In the genomic region with DNA sequence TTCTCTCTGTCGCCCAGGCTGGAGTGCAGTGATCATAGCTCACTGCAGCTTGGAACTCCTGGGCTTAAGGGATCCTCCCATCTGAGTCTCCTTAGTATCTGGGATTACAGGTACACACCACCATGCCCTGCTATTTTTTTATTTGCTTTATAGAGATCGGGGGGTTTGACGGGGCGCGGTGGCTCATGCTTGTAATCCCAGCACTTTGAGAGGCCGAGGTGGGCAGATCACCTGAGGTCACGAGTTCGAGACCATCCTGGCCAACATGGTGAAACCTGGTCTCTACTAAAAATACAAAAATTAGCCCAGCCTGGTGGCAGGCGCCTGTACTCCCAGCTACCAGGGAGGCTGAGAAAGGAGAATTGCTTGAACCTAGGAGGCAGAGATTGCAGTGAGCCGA, we compare ENCODE assay signal across 7 cellular contexts. TPM values are rescaled to one million over a fixed set of nuclear protein-coding genes. Genes with fewer than 3 reads are reported as not detected.
DNase-seq lines count a peak whose midpoint lies in the region; ATAC-seq and TF ChIP-seq lines count a peak whose summit lies in the region.
"Not testable (repeated sequence)": the region's sequence is repeated elsewhere in the genome, so short reads cannot be mapped to it uniquely, and the experiment has no call there.

No MANE protein-coding gene starts in this region.

- not testable (repeated sequence) for H4K20me1 ChIP-seq in H9 (ENCODE audit: control insufficient read depth, insufficient read depth, insufficient read length)
- peaks cover 27% of the 10 kb centered on the region for H4K20me1 ChIP-seq in hepatocyte (ENCODE audit: insufficient read depth, poor library complexity, severe bottlenecking)
- H4K20me1 ChIP-seq in smooth muscle cell (ENCODE audit: low read depth), result peaks cover 39% of the 10 kb centered on the region

- not testable (repeated sequence) for H3K36me3 ChIP-seq in Peyer's patch; hepatocyte (replicated peaks; ENCODE audit: insufficient read depth, low read depth); smooth muscle cell (ENCODE audit: low read depth)

- H3K4me3 ChIP-seq in Peyer's patch (peak overlapping the region in 3 of 4 donors; percentile 90 to 100 (median 98)), smooth muscle cell (peak overlapping the region; percentile 83)
- not testable (repeated sequence) for H3K4me3 ChIP-seq in hepatocyte

- not testable (repeated sequence) for H3K27me3 Mint-ChIP-seq in H9 (ENCODE audit: low read depth); activated T-helper 1 cell treated with anti-CD3 and anti-CD28 coated beads, Interleukin-12 subunit alpha, Interleukin-12 subunit beta, Interleukin-2, Interleukin-4 antibody, amounts not matched to agents 30 ng/mL and 10 ng/mL and 1 ng/mL, durations not matched to agents 14 hours and 24 hours and 36 hours (ENCODE audit: insufficient read depth); naive thymus-derived CD8-positive, alpha-beta T cell

- H3K27ac Mint-ChIP-seq in H9, result peak overlapping the region in 2 of 3 experiments; percentile 83 to 94; a peak in 1 of 7 replicates
- peak overlapping the region; percentile 23 for H3K27ac Mint-ChIP-seq in activated T-helper 1 cell treated with anti-CD3 and anti-CD28 coated beads, Interleukin-12 subunit alpha, Interleukin-12 subunit beta, Interleukin-2, Interleukin-4 antibody, amounts not matched to agents 30 ng/mL and 10 ng/mL and 1 ng/mL, durations not matched to agents 14 hours and 24 hours and 36 hours
- peak overlapping the region; percentile 94 to 99 (median 98) for H3K27ac Mint-ChIP-seq in naive thymus-derived CD8-positive, alpha-beta T cell

- WGBS in H9 (ENCODE audit: extremely low coverage, insufficient read length, low lambda C conversion rate), result no CpG with 5 or more reads among the region's 10 CpGs
- WGBS in hepatocyte (ENCODE audit: low lambda C conversion rate, missing lambda C conversion rate), result 96% methylated on average over 10 of the region's 10 CpGs
- WGBS in smooth muscle cell (ENCODE audit: low lambda C conversion rate), result 97% methylated on average over 9 of the region's 10 CpGs

- H2BK120ac ChIP-seq in H9 (ENCODE audit: low read depth, low read length, poor library complexity, severe bottlenecking), result not testable (repeated sequence)

- H3K9me2 ChIP-seq in hepatocyte (replicated peaks; ENCODE audit: insufficient read depth), result not testable (repeated sequence)

- H2AFZ ChIP-seq in H9 (ENCODE audit: low read length), result not testable (repeated sequence)
- H2AFZ ChIP-seq in hepatocyte, result peak overlapping the region; percentile 77
- H2AFZ ChIP-seq in smooth muscle cell (ENCODE audit: low read depth), result peak overlapping the region; percentile 89

- peaks cover 13% of the 10 kb centered on the region for H3F3A ChIP-seq in smooth muscle cell (ENCODE audit: low read depth)

- not testable (repeated sequence) for H3K56ac ChIP-seq in H9 (ENCODE audit: insufficient read length, low read depth, low read length)

- H4K8ac ChIP-seq in H9 (replicated peaks; ENCODE audit: insufficient read length, low read depth, low read length), result not testable (repeated sequence)

- H3K4me1 ChIP-seq in H9 (ENCODE audit: insufficient read depth, low read length); Peyer's patch; hepatocyte (ENCODE audit: insufficient read depth); smooth muscle cell (ENCODE audit: low read depth): not testable (repeated sequence)

- not testable (repeated sequence) for H2AK5ac ChIP-seq in H9 (ENCODE audit: insufficient read length, low read length)

- ATAC-seq in naive thymus-derived CD8-positive, alpha-beta T cell, result not testable (repeated sequence)

- TF ChIP-seq POLR2A in Peyer's patch (IDR thresholded peaks at IDR 0.05), result not testable (repeated sequence)

- not testable (repeated sequence) for H2BK5ac ChIP-seq in H9 (ENCODE audit: insufficient read length, low read length)

- not testable (repeated sequence) for H3K18ac ChIP-seq in H9 (ENCODE audit: insufficient read length, low read depth, low read length)

- H3K9ac ChIP-seq in H9 (ENCODE audit: extremely low read depth, insufficient read length, low read length), result not testable (repeated sequence)
- peak overlapping the region; percentile 9 for H3K9ac ChIP-seq in smooth muscle cell (ENCODE audit: low read depth)

- peak overlapping the region; percentile 78 to 84; a peak in 3 of 5 replicates for H3K4me3 Mint-ChIP-seq in H9
- H3K4me3 Mint-ChIP-seq in activated T-helper 1 cell treated with anti-CD3 and anti-CD28 coated beads, Interleukin-12 subunit alpha, Interleukin-12 subunit beta, Interleukin-2, Interleukin-4 antibody, amounts not matched to agents 30 ng/mL and 10 ng/mL and 1 ng/mL, durations not matched to agents 14 hours and 24 hours and 36 hours, result not testable (repeated sequence)
- peak overlapping the region; percentile 78 to 96 (median 90) for H3K4me3 Mint-ChIP-seq in naive thymus-derived CD8-positive, alpha-beta T cell

- H3K4ac ChIP-seq in H9 (ENCODE audit: low read depth, low read length), result not testable (repeated sequence)

- not testable (repeated sequence) for H3T11ph ChIP-seq in H9 (ENCODE audit: low read length)

- not testable (repeated sequence) for H4K91ac ChIP-seq in H9 (ENCODE audit: insufficient read length, low read depth, low read length)

- H4K5ac ChIP-seq in H9 (ENCODE audit: insufficient read length, low read depth, low read length), result not testable (repeated sequence)

- DNase-seq in H9; Peyer's patch; activated T-helper 1 cell treated with anti-CD3 and anti-CD28 coated beads, Interleukin-12 subunit alpha, Interleukin-12 subunit beta, Interleukin-2, Interleukin-4 antibody, amounts not matched to agents 30 ng/mL and 10 ng/mL and 1 ng/mL, durations not matched to agents 14 hours and 24 hours and 36 hours (ENCODE audit: low spot score); hepatocyte (ENCODE audit: low spot score); naive thymus-derived CD8-positive, alpha-beta T cell; smooth muscle cell (lab: John Stamatoyannopoulos, UW; ENCODE audit: unreplicated experiment): not testable (repeated sequence)

- not testable (repeated sequence) for H3K23ac ChIP-seq in H9 (ENCODE audit: insufficient read length, low read depth, low read length)

- not testable (repeated sequence) for H2BK15ac ChIP-seq in H9 (ENCODE audit: low read depth, low read length)

- peaks cover 15 to 23% (median 22%) of the 10 kb centered on the region in 3 experiments for H3K36me3 Mint-ChIP-seq in H9 (ENCODE audit: insufficient read depth in 1 of 3, low read depth in 3 of 3)
- peaks cover 13% of the 10 kb centered on the region for H3K36me3 Mint-ChIP-seq in activated T-helper 1 cell treated with anti-CD3 and anti-CD28 coated beads, Interleukin-12 subunit alpha, Interleukin-12 subunit beta, Interleukin-2, Interleukin-4 antibody, amounts not matched to agents 30 ng/mL and 10 ng/mL and 1 ng/mL, durations not matched to agents 14 hours and 24 hours and 36 hours (ENCODE audit: low read depth)
- H3K36me3 Mint-ChIP-seq in naive thymus-derived CD8-positive, alpha-beta T cell, result not testable (repeated sequence)

- not testable (repeated sequence) for H3K23me2 ChIP-seq in H9 (ENCODE audit: insufficient read length, low read depth, low read length, poor library complexity, severe bottlenecking)

- H3K79me2 ChIP-seq in H9 (ENCODE audit: insufficient read depth, low read length) (peaks cover 20% of the 10 kb centered on the region; the same call in 1 of the 2 replicates), hepatocyte (peaks cover 38% of the 10 kb centered on the region), smooth muscle cell (ENCODE audit: low read depth) (peaks cover 40% of the 10 kb centered on the region)

- intact Hi-C loops in activated T-helper 1 cell treated with anti-CD3 and anti-CD28 coated beads, Interleukin-12 subunit alpha, Interleukin-12 subunit beta, Interleukin-2, Interleukin-4 antibody, amounts not matched to agents 30 ng/mL and 10 ng/mL and 1 ng/mL, durations not matched to agents 14 hours and 24 hours and 36 hours (cut with micrococcal nuclease), result loop anchor here (2.0 to 10.0 kb wide), 4 partner anchors 62 to 575 kb away; partner anchors contain the start of genes ARRB2, NCBP3, RNF167 and SLC25A11

- H3K27ac ChIP-seq in H9 (ENCODE audit: insufficient read length, low read depth, low read length), result not testable (repeated sequence)
- H3K27ac ChIP-seq in Peyer's patch (peak overlapping the region; percentile 93 to 99 (median 98)), cingulate gyrus (ENCODE audit: low read depth, low read length) (peak overlapping the region; percentile 94), hepatocyte (peak overlapping the region; percentile 38), smooth muscle cell (ENCODE audit: low read depth) (peak overlapping the region; percentile 86)

- H3K9me3 Mint-ChIP-seq in H9; activated T-helper 1 cell treated with anti-CD3 and anti-CD28 coated beads, Interleukin-12 subunit alpha, Interleukin-12 subunit beta, Interleukin-2, Interleukin-4 antibody, amounts not matched to agents 30 ng/mL and 10 ng/mL and 1 ng/mL, durations not matched to agents 14 hours and 24 hours and 36 hours; naive thymus-derived CD8-positive, alpha-beta T cell: not testable (repeated sequence)

- POLR2A ChIA-PET in naive thymus-derived CD8-positive, alpha-beta T cell (lab: Charles Lee), result not testable (repeated sequence)

- H3K27me3 ChIP-seq in H9 (ENCODE audit: insufficient read depth, low read length); Peyer's patch; hepatocyte; smooth muscle cell (ENCODE audit: low read depth): not testable (repeated sequence)

- H2BK12ac ChIP-seq in H9 (ENCODE audit: insufficient read length, low read depth, low read length), result not testable (repeated sequence)

- TF ChIP-seq CTCF in H9 (conservative IDR thresholded peaks at IDR 0.05); Peyer's patch (IDR thresholded peaks at IDR 0.05); hepatocyte (IDR thresholded peaks at IDR 0.05; ENCODE audit: poor library complexity); smooth muscle cell (IDR thresholded peaks at IDR 0.05; ENCODE audit: borderline replicate concordance, insufficient read depth, poor library complexity, severe bottlenecking): not testable (repeated sequence)

- H3K9me3 ChIP-seq in H9 (ENCODE audit: control insufficient read depth, low read depth, low read length); Peyer's patch; hepatocyte (ENCODE audit: low read depth); smooth muscle cell (replicated peaks; ENCODE audit: low read depth): not testable (repeated sequence)

- H2BK20ac ChIP-seq in H9 (ENCODE audit: low read depth, low read length, poor library complexity, severe bottlenecking), result not testable (repeated sequence)

- H3K79me1 ChIP-seq in H9 (ENCODE audit: insufficient read depth, low read depth, low read length, poor library complexity, severe bottlenecking), result not testable (repeated sequence)

- H3K14ac ChIP-seq in H9 (ENCODE audit: insufficient read depth, low read length), result not testable (repeated sequence)

- H3K4me1 Mint-ChIP-seq in H9, result peaks cover 19 to 24% of the 10 kb centered on the region in 2 experiments
- H3K4me1 Mint-ChIP-seq in activated T-helper 1 cell treated with anti-CD3 and anti-CD28 coated beads, Interleukin-12 subunit alpha, Interleukin-12 subunit beta, Interleukin-2, Interleukin-4 antibody, amounts not matched to agents 30 ng/mL and 10 ng/mL and 1 ng/mL, durations not matched to agents 14 hours and 24 hours and 36 hours (ENCODE audit: low read depth), result peaks cover 28% of the 10 kb centered on the region
- H3K4me1 Mint-ChIP-seq in naive thymus-derived CD8-positive, alpha-beta T cell, result peaks cover 8 to 32% (median 26%) of the 10 kb centered on the region in 4 donors

- H3K4me2 ChIP-seq in H9 (ENCODE audit: insufficient read depth, insufficient read length, low read length), result not testable (repeated sequence)
- H3K4me2 ChIP-seq in hepatocyte (peak overlapping the region; percentile 54), smooth muscle cell (peak overlapping the region; percentile 61)

RNA-seq across cellular contexts. Expression of gene UBE2G1, which starts 0.7 kb away (rescaled TPM):
- total RNA-seq in H9 (2021) (185 and 188 TPM in 2 replicates), Peyer's patch (10 to 100 TPM; 26.4 to 54.1 (median 35.7) TPM), hepatocyte (52.6 and 78.8 TPM in 2 replicates), smooth muscle cell (62.3 and 63.7 TPM in 2 replicates)
- 80.3 and 87.3 TPM in 2 replicates for total RNA-seq in activated T-helper 1 cell treated with anti-CD3 and anti-CD28 coated beads, Interleukin-12 subunit alpha, Interleukin-12 subunit beta, Interleukin-2, Interleukin-4 antibody, amounts not matched to agents 30 ng/mL and 10 ng/mL and 1 ng/mL, durations not matched to agents 14 hours and 24 hours and 36 hours
- polyA plus RNA-seq in hepatocyte (51.3 and 65.1 TPM in 2 replicates), smooth muscle cell (39.9 and 52.5 TPM in 2 replicates)
- total RNA-seq in naive thymus-derived CD8-positive, alpha-beta T cell, result 10 to 100 TPM; 57.2 to 64.5 TPM
- polyA plus RNA-seq in naive thymus-derived CD8-positive, alpha-beta T cell, result 10 to 100 TPM; 42.7 to 56.5 (median 50.4) TPM

Comparison
In these comparisons a context has a peak if more than half of its experiments do, and no peak if none do; other contexts are left out.
1. H3K27ac Mint-ChIP-seq: peak in every context shown above with its lines; median percentile 98 in naive thymus-derived CD8-positive, alpha-beta T cell; 88 in H9; 23 in activated T-helper 1 cell treated with anti-CD3 and anti-CD28 coated beads, Interleukin-12 subunit alpha, Interleukin-12 subunit beta, Interleukin-2, Interleukin-4 antibody, amounts not matched to agents 30 ng/mL and 10 ng/mL and 1 ng/mL, durations not matched to agents 14 hours and 24 hours and 36 hours.